28 cellular contexts compared by ENCODE assay signal in the genomic region with DNA sequence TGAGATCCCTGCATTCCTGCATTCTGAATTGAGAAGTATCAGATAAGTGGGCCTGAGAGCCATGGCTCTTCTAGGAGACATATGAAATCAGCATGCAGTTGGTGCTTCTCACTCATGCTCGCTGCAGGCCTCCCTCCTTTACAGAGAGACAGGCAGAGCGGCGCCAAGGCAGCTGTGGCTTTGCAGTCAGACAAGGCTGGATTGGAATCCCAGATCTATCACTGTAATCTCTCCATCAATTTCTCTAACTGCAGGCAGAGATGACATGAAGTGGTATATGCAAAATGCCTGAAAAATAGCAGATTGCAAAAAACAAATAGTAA. TPM values are rescaled to one million over a fixed set of nuclear protein-coding genes. Genes with fewer than 3 reads are reported as not detected.
DNase-seq lines count a peak whose midpoint lies in the region; ATAC-seq and TF ChIP-seq lines count a peak whose summit lies in the region.
"Had no signal": no experiment of that assay in that cellular context is flagged by ENCODE, and none has a peak within 500 bp of the region (broad histone marks: within the 10 kb centered on the region; RNA-seq: fewer than 3 reads in every experiment).

No MANE protein-coding gene starts in this region.

- peaks cover 28 to 39% of the 10 kb centered on the region in 2 donors for H3K9me3 Mint-ChIP-seq in stimulated activated naive B cell treated with anti-CD40 and anti-IgM and Interleukin-4, amounts not matched to agents 10 μg/mL and 1 μg/mL and 100 μg/mL, for 72 hours

- H3K36me3 ChIP-seq in breast epithelium = no peaks in the 10 kb centered on the region
- H3K36me3 ChIP-seq: right lobe of liver, upper lobe of left lung had no signal

- H3K4me1 ChIP-seq in breast epithelium = no peaks in the 10 kb centered on the region
- H3K4me1 ChIP-seq: left lung, parathyroid adenoma, right lobe of liver, upper lobe of left lung had no signal

- H3K9me3 ChIP-seq in breast epithelium = peaks cover 16 to 25% of the 10 kb centered on the region in 2 donors
- H3K9me3 ChIP-seq: right lobe of liver had no signal

- ATAC-seq in Right ventricle myocardium superior (ENCODE audit: poor library complexity) (peak; percentile 67), GM21576 (IDR thresholded peaks at IDR 0.05; ENCODE audit: unreplicated experiment) (no peak)
- no peak for ATAC-seq in stimulated activated naive B cell treated with anti-CD40 and anti-IgM and Interleukin-4, amounts not matched to agents 10 μg/mL and 1 μg/mL and 100 μg/mL, for 72 hours (replicated peaks)
- ATAC-seq: left lung, right lobe of liver had no signal

- H3K36me3 Mint-ChIP-seq in stimulated activated naive B cell treated with anti-CD40 and anti-IgM and Interleukin-4, amounts not matched to agents 10 μg/mL and 1 μg/mL and 100 μg/mL, for 72 hours = peaks cover 35 to 64% of the 10 kb centered on the region in 2 donors
- H3K36me3 Mint-ChIP-seq: CD14-positive monocyte had no signal

- no peaks in the 10 kb centered on the region for H3K27me3 Mint-ChIP-seq in stimulated activated naive B cell treated with anti-CD40 and anti-IgM and Interleukin-4, amounts not matched to agents 10 μg/mL and 1 μg/mL and 100 μg/mL, for 72 hours
- H3K27me3 Mint-ChIP-seq: activated naive CD8-positive, alpha-beta T cell treated with anti-CD3 and anti-CD28 coated beads, Interleukin-2, amount 10 ng/mL, durations not matched to agents 7 days and 5 days had no signal

- H3K27ac Mint-ChIP-seq in stimulated activated naive B cell treated with anti-CD40 and anti-IgM and Interleukin-4, amounts not matched to agents 10 μg/mL and 1 μg/mL and 100 μg/mL, for 72 hours = no peak overlapping the region
- H3K27ac Mint-ChIP-seq: activated CD4-positive, alpha-beta memory T cell treated with anti-CD3 and anti-CD28 coated beads, Interleukin-2, amount 10 ng/mL, durations not matched to agents 7 days and 5 days; activated naive CD8-positive, alpha-beta T cell treated with anti-CD3 and anti-CD28 coated beads, Interleukin-2, amount 10 ng/mL, durations not matched to agents 7 days and 5 days; CD14-positive monocyte; H9; immature natural killer cell; nephron progenitor cell had no signal

- no peaks in the 10 kb centered on the region for H3K27me3 ChIP-seq in breast epithelium
- H3K27me3 ChIP-seq: left lung, right lobe of liver, upper lobe of left lung had no signal

- TF ChIP-seq CTCF in breast epithelium (IDR thresholded peaks at IDR 0.05) = no peak

- DNase-seq in Right ventricle myocardium superior = peak; percentile 51
- DNase-seq in cardiac septum (ENCODE audit: low spot score) = no peak
- DNase-seq in myocyte (ENCODE audit: low read depth) = peak; percentile 46
- no peak for DNase-seq in breast epithelium (ENCODE audit: low spot score in 2 of 2)
- DNase-seq in stimulated activated naive B cell treated with anti-CD40 and anti-IgM and Interleukin-4, amounts not matched to agents 10 μg/mL and 1 μg/mL and 100 μg/mL, for 72 hours = no peak
- no peak for DNase-seq in NK-92 treated with Interleukin-12 subunit alpha and Interleukin-12 subunit beta, amount 100 ng/mL, for 24 hours (lab: John Stamatoyannopoulos, UW)
- DNase-seq: activated CD4-positive, alpha-beta memory T cell treated with anti-CD3 and anti-CD28 coated beads, Interleukin-2, amount 10 ng/mL, durations not matched to agents 7 days and 5 days; activated effector memory CD4-positive, alpha-beta T cell treated with Interleukin-2 at 50 U/mL for 16 hours; activated naive CD8-positive, alpha-beta T cell treated with anti-CD3 and anti-CD28 coated beads, Interleukin-2, amount 10 ng/mL, durations not matched to agents 7 days and 5 days; Calu3; effector memory CD4-positive, alpha-beta T cell; erythroblast; foreskin fibroblast; H9; immature natural killer cell; left lung; NCI-H146; NCI-H2171; NCI-H524; nephron progenitor cell; right lobe of liver; stimulated activated CD8-positive, alpha-beta memory T cell treated with anti-CD3 and anti-CD28 coated beads, Interleukin-4, amount 100 ng/mL, for 48 hours had no signal

- H3K27ac ChIP-seq in cingulate gyrus (ENCODE audit: low read depth, low read length) (peak overlapping the region; percentile 52), breast epithelium (peak overlapping the region in 1 of 2 donors; percentile 40)
- H3K27ac ChIP-seq: KMS-11, left lung, parathyroid adenoma, right lobe of liver, upper lobe of left lung had no signal

- peak overlapping the region in 1 of 3 donors; percentile 23 for H3K4me3 ChIP-seq in breast epithelium
- H3K4me3 ChIP-seq: left lung, right lobe of liver, upper lobe of left lung had no signal

- intact Hi-C loops in Right ventricle myocardium superior (cut with DNase I) (no loop called here), cardiac septum (cut with DNase I) (no loop called here), breast epithelium (cut with DNase I; ENCODE audit: low total_unique reads) (no loop called here)

- no peak for TF ChIP-seq POLR2A in breast epithelium (IDR thresholded peaks at IDR 0.05)

- no peaks in the 10 kb centered on the region for H3K4me1 Mint-ChIP-seq in stimulated activated naive B cell treated with anti-CD40 and anti-IgM and Interleukin-4, amounts not matched to agents 10 μg/mL and 1 μg/mL and 100 μg/mL, for 72 hours
- H3K4me1 Mint-ChIP-seq: activated CD4-positive, alpha-beta memory T cell treated with anti-CD3 and anti-CD28 coated beads, Interleukin-2, amount 10 ng/mL, durations not matched to agents 7 days and 5 days; activated naive CD8-positive, alpha-beta T cell treated with anti-CD3 and anti-CD28 coated beads, Interleukin-2, amount 10 ng/mL, durations not matched to agents 7 days and 5 days; CD14-positive monocyte; H9; immature natural killer cell; nephron progenitor cell had no signal

- no peak overlapping the region for H3K4me3 Mint-ChIP-seq in stimulated activated naive B cell treated with anti-CD40 and anti-IgM and Interleukin-4, amounts not matched to agents 10 μg/mL and 1 μg/mL and 100 μg/mL, for 72 hours
- H3K4me3 Mint-ChIP-seq: activated CD4-positive, alpha-beta memory T cell treated with anti-CD3 and anti-CD28 coated beads, Interleukin-2, amount 10 ng/mL, durations not matched to agents 7 days and 5 days; activated naive CD8-positive, alpha-beta T cell treated with anti-CD3 and anti-CD28 coated beads, Interleukin-2, amount 10 ng/mL, durations not matched to agents 7 days and 5 days; CD14-positive monocyte; H9; immature natural killer cell; nephron progenitor cell had no signal

RNA-seq across cellular contexts. Expression of a gene that starts 25.2 kb away (rescaled TPM):
- total RNA-seq in Right ventricle myocardium superior (47.0 TPM), cardiac septum (44.9 TPM), myocyte (91.8 and 110 TPM in 2 replicates), breast epithelium (10 to 100 TPM; 61.5 to 68.0 (median 64.6) TPM)
- polyA plus RNA-seq in myocyte (2012) = 86.1 TPM

Comparison
In these comparisons a context has a peak if more than half of its experiments do, and no peak if none do; other contexts are left out.
1. DNase-seq: peak in Right ventricle myocardium superior (single experiment) and myocyte (single experiment); none in cardiac septum (single experiment), breast epithelium (0 of 2), stimulated activated naive B cell treated with anti-CD40 and anti-IgM and Interleukin-4, amounts not matched to agents 10 μg/mL and 1 μg/mL and 100 μg/mL, for 72 hours (single experiment) and NK-92 treated with Interleukin-12 subunit alpha and Interleukin-12 subunit beta, amount 100 ng/mL, for 24 hours (single experiment).